ENCODE assay signal across 1 cellular context in the genomic region with DNA sequence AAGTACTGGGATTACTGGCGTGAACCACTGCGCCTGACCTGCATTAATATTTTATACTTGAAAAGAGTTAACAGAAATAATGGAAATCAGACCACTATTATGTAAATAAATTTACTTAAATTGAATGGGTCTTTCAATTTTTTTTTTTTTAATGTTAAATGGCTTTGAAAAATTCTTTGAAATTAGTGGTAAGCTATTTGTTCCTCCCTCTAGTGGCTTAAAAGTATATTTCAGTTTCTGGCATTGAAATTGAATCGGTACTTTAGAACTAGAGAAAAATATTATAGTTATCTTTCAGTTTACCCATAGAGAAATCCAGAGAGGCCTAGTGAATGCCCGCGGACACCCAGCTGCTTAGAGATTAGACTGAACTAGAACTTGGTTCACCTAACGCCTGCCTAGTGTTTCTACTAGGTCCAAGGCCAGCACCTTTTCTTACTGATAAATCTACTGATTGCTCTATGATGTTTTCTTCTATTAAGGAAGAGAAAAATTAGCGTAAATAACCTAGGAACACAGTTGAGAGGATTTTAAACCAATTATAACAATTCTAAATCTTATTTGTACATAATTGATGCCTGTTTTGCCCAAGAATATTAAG.
TF ChIP-seq lines count a peak whose summit lies in the region.

No MANE protein-coding gene starts in this region.

TF ChIP-seq in liver, 16 proteins besides CTCF, POLR2A, EP300 and RAD21 (continued from another document):
- TF ChIP-seq, protein P1, sequence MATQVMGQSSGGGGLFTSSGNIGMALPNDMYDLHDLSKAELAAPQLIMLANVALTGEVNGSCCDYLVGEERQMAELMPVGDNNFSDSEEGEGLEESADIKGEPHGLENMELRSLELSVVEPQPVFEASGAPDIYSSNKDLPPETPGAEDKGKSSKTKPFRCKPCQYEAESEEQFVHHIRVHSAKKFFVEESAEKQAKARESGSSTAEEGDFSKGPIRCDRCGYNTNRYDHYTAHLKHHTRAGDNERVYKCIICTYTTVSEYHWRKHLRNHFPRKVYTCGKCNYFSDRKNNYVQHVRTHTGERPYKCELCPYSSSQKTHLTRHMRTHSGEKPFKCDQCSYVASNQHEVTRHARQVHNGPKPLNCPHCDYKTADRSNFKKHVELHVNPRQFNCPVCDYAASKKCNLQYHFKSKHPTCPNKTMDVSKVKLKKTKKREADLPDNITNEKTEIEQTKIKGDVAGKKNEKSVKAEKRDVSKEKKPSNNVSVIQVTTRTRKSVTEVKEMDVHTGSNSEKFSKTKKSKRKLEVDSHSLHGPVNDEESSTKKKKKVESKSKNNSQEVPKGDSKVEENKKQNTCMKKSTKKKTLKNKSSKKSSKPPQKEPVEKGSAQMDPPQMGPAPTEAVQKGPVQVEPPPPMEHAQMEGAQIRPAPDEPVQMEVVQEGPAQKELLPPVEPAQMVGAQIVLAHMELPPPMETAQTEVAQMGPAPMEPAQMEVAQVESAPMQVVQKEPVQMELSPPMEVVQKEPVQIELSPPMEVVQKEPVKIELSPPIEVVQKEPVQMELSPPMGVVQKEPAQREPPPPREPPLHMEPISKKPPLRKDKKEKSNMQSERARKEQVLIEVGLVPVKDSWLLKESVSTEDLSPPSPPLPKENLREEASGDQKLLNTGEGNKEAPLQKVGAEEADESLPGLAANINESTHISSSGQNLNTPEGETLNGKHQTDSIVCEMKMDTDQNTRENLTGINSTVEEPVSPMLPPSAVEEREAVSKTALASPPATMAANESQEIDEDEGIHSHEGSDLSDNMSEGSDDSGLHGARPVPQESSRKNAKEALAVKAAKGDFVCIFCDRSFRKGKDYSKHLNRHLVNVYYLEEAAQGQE (IDR thresholded peaks at IDR 0.05), result no peak
- no peak for TF ChIP-seq NR2F2 (IDR thresholded peaks at IDR 0.05)
- TF ChIP-seq FOXA1 (IDR thresholded peaks at IDR 0.05), result no peak
- TF ChIP-seq RXRA (IDR thresholded peaks at IDR 0.05), result no peak
- TF ChIP-seq, protein P2, sequence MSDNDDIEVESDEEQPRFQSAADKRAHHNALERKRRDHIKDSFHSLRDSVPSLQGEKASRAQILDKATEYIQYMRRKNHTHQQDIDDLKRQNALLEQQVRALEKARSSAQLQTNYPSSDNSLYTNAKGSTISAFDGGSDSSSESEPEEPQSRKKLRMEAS (IDR thresholded peaks at IDR 0.05), result no peak
- TF ChIP-seq, protein P3, sequence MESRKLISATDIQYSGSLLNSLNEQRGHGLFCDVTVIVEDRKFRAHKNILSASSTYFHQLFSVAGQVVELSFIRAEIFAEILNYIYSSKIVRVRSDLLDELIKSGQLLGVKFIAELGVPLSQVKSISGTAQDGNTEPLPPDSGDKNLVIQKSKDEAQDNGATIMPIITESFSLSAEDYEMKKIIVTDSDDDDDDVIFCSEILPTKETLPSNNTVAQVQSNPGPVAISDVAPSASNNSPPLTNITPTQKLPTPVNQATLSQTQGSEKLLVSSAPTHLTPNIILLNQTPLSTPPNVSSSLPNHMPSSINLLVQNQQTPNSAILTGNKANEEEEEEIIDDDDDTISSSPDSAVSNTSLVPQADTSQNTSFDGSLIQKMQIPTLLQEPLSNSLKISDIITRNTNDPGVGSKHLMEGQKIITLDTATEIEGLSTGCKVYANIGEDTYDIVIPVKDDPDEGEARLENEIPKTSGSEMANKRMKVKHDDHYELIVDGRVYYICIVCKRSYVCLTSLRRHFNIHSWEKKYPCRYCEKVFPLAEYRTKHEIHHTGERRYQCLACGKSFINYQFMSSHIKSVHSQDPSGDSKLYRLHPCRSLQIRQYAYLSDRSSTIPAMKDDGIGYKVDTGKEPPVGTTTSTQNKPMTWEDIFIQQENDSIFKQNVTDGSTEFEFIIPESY (IDR thresholded peaks at IDR 0.05), result no peak
- TF ChIP-seq, protein P4, sequence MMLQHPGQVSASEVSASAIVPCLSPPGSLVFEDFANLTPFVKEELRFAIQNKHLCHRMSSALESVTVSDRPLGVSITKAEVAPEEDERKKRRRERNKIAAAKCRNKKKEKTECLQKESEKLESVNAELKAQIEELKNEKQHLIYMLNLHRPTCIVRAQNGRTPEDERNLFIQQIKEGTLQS (IDR thresholded peaks at IDR 0.05), result no peak
- no peak for TF ChIP-seq GABPA (IDR thresholded peaks at IDR 0.05 in 1 of 2, conservative IDR thresholded peaks at IDR 0.05 in 1 of 2)
- TF ChIP-seq JUND (IDR thresholded peaks at IDR 0.05), result no peak
- no peak for TF ChIP-seq TAF1 (conservative IDR thresholded peaks at IDR 0.05)
